ENCODE assay signal across 17 cellular contexts in the genomic region with DNA sequence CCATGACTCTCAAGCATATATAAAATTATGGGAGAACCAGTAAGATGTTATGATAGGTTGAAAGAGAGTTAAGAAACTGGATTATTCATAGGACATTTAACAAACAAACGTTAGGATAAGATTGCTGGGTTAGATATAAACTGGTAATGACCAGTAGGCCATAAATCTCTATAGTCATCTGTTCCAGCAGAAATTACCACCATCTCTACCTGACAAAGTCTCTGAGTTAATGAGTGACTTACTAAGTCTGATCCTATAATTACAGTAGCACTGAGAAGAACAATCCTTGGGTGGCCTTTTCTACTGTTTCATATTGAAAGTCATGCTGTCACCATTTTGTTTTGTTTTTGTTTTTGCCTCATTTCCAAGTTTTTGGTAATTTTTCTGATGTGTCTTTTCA.
DNase-seq lines count a peak whose midpoint lies in the region; FAIRE-seq and TF ChIP-seq lines count a peak whose summit lies in the region.
"Had no signal": no experiment of that assay in that cellular context is flagged by ENCODE, and none has a peak within 500 bp of the region (broad histone marks: within the 10 kb centered on the region; RNA-seq: fewer than 3 reads in every experiment).

No MANE protein-coding gene starts in this region.

- H3K36me3 ChIP-seq in small intestine (ENCODE audit: control insufficient read depth in 2 of 2, insufficient read depth in 2 of 2, low read length in 2 of 2) = no peaks in the 10 kb centered on the region
- no peaks in the 10 kb centered on the region for H3K36me3 ChIP-seq in left ventricle myocardium inferior

- intact Hi-C loops in left ventricle myocardium inferior (cut with micrococcal nuclease) = no loop called here
- intact Hi-C loops in cardiac septum (cut with DNase I) = no loop called here

- H3K4me3 ChIP-seq in epithelial cell of proximal tubule (ENCODE audit: low read depth, low read length) = no peak overlapping the region
- H3K4me3 ChIP-seq in small intestine (ENCODE audit: low read depth in 1 of 2, low read length in 2 of 2) = no peak overlapping the region
- H3K4me3 ChIP-seq in left ventricle myocardium inferior = no peak overlapping the region
- H3K4me3 ChIP-seq: GM12878, GM23248 had no signal

- WGBS in small intestine, 3 donors = 3 to 29% (median 18%) methylated on average over 1 of the region's 1 CpG

- H3K9me3 ChIP-seq in small intestine (ENCODE audit: control insufficient read depth, low read depth) (no peaks in the 10 kb centered on the region), left ventricle myocardium inferior (replicated peaks) (peaks cover 25% of the 10 kb centered on the region)

- H3K27ac ChIP-seq in small intestine (ENCODE audit: low read depth in 1 of 2, low read length in 1 of 2) (no peak overlapping the region), left ventricle myocardium inferior (replicated peaks) (no peak overlapping the region)
- H3K27ac ChIP-seq: 22Rv1, GM23248, HL-60 had no signal

- TF ChIP-seq CTCF in epithelial cell of proximal tubule (conservative IDR thresholded peaks at IDR 0.05; ENCODE audit: low read depth, low read length) (no peak), left ventricle myocardium inferior (IDR thresholded peaks at IDR 0.05; ENCODE audit: borderline replicate concordance) (no peak)

- FAIRE-seq in small intestine (lab: Jason Lieb, UNC) = no peak
- FAIRE-seq: GM12878, GM18507, H54 had no signal

- no peaks in the 10 kb centered on the region for H3K4me1 ChIP-seq in small intestine (ENCODE audit: control insufficient read depth in 2 of 2, insufficient read depth in 1 of 2, low read depth in 1 of 2, low read length in 1 of 2)
- H3K4me1 ChIP-seq in left ventricle myocardium inferior = no peaks in the 10 kb centered on the region

- DNase-seq in DMS53 (lab: John Stamatoyannopoulos, UW) (peak; percentile 30), DMS53 treated with DMSO at 0.1 percent for 48 hours (lab: John Stamatoyannopoulos, UW; ENCODE audit: unreplicated experiment) (no peak), epithelial cell of proximal tubule (ENCODE audit: low read depth) (peak; percentile 13), left kidney (ENCODE audit: low read depth, low spot score) (peak; percentile 10), small intestine (peak; percentile 85), left ventricle myocardium inferior (no peak), cardiac septum (ENCODE audit: low spot score) (no peak), anterior cingulate cortex (lab: John Stamatoyannopoulos, UW) (no peak)
- DNase-seq: CD8-positive, alpha-beta T cell; COR-L47; DMS79; GM23248 had no signal

- H3K27me3 ChIP-seq in small intestine (ENCODE audit: control insufficient read depth in 2 of 2, insufficient read depth in 2 of 2, low read length in 2 of 2) (no peaks in the 10 kb centered on the region), left ventricle myocardium inferior (ENCODE audit: low read depth) (no peaks in the 10 kb centered on the region)

Comparison
In these comparisons a context has a peak if more than half of its experiments do, and no peak if none do; other contexts are left out.
1. DNase-seq: peak in DMS53 (single experiment), epithelial cell of proximal tubule (single experiment), left kidney (single experiment) and small intestine (single experiment); none in DMS53 treated with DMSO at 0.1 percent for 48 hours (single experiment), left ventricle myocardium inferior (single experiment), cardiac septum (single experiment) and anterior cingulate cortex (0 of 58).